In genomic region chr1:32817159-32817814, GRCh38 we compare ENCODE assay signal across 8 cellular contexts. TPM values are rescaled to one million over a fixed set of nuclear protein-coding genes. Genes with fewer than 3 reads are reported as not detected.
DNase-seq lines count a peak whose midpoint lies in the region; ATAC-seq, FAIRE-seq and TF ChIP-seq lines count a peak whose summit lies in the region.

TSS of gene S100PBP (plus strand) at chr1:32817653. CDS start at chr1:32826100, 8,447 bp downstream.
TSS of gene YARS1 (minus strand) at chr1:32817358. CDS start at chr1:32817244, 114 bp downstream.

- H3K4me3 ChIP-seq in H1 (ENCODE audit: extremely low read depth in 1 of 4, insufficient read depth in 2 of 4, low read depth in 3 of 4, low read length in 4 of 4) = peak within 1 kb of the TSS; percentile 81 to 99 (median 93)
- peak within 1 kb of the TSS; percentile 90 to 96 for H3K4me3 ChIP-seq in mesenchymal stem cell (ENCODE audit: insufficient read depth in 1 of 2, low read depth in 1 of 2, low read length in 2 of 2)

- CTCF ChIA-PET in H1 (lab: Charles Lee; ENCODE audit: partially characterized antibody) = interaction anchor here (0.7 kb wide), 1 partner anchor 75 kb away, joined by 4 read pairs; no protein-coding TSS in a partner anchor

- H4K91ac ChIP-seq in H1 (replicated peaks; ENCODE audit: insufficient read length, low read length) (peak within 1 kb of the TSS; percentile 99), mesenchymal stem cell (ENCODE audit: low read length) (peak within 1 kb of the TSS; percentile 97)

- H3K18ac ChIP-seq in H1 (ENCODE audit: extremely low read depth, low read length) = peak within 1 kb of the TSS; percentile 91
- H3K18ac ChIP-seq in mesenchymal stem cell (ENCODE audit: low read depth in 1 of 2, low read length in 2 of 2) = peak within 1 kb of the TSS; percentile 91 to 93

- peak; percentile 95 for FAIRE-seq in HTR-8/SVneo (lab: Jason Lieb, UNC)
- no peak for FAIRE-seq in H1 (lab: Jason Lieb, UNC)

- H3K56ac ChIP-seq in H1 (replicated peaks; ENCODE audit: insufficient read length, low read depth, low read length) = peak within 1 kb of the TSS; percentile 93

- TF ChIP-seq EP300 in H1 (IDR thresholded peaks at IDR 0.05; ENCODE audit: borderline replicate concordance in 1 of 2, low read depth in 2 of 2, low read length in 2 of 2) = peak in 1 of 2 experiments; percentile 96; a peak in 2 of 3 replicates

- no peaks in the 10 kb centered on the region for H3K9me3 ChIP-seq in H1 (ENCODE audit: insufficient read depth in 2 of 2, low read depth in 1 of 2, low read length in 1 of 2)
- no peaks in the 10 kb centered on the region for H3K9me3 ChIP-seq in mesenchymal stem cell (ENCODE audit: control insufficient read depth, low read length)

- H2AFZ ChIP-seq in H1 (ENCODE audit: low read length) (no peak within 1 kb of the TSS), mesenchymal stem cell (ENCODE audit: low read depth, low read length) (peak within 1 kb of the TSS; percentile 66)

- H2BK5ac ChIP-seq in H1 (ENCODE audit: low read depth, low read length) (peak within 1 kb of the TSS; percentile 100), mesenchymal stem cell (ENCODE audit: low read depth, low read length, poor library complexity, severe bottlenecking) (peak within 1 kb of the TSS; percentile 94)

- H3K27ac ChIP-seq in H1 (ENCODE audit: low read depth, low read length) = peak within 1 kb of the TSS; percentile 95
- peak within 1 kb of the TSS; percentile 90 for H3K27ac ChIP-seq in mesenchymal stem cell (ENCODE audit: low read length, poor library complexity, severe bottlenecking)

- POLR2A ChIA-PET in H1 (lab: Charles Lee; ENCODE audit: partially characterized antibody) = interaction anchor here (0.7 to 4.1 kb wide), 44 partner anchors 9 to 804 kb away, joined by 3 to 23 read pairs (median 5); partner anchors contain the start of genes BSDC1, FNDC5, MARCKSL1 and RBBP4

- H3K4me1 ChIP-seq in H1 (replicated peaks in 1 of 4; ENCODE audit: control insufficient read depth in 3 of 4, insufficient read depth in 4 of 4, low read length in 3 of 4) (peaks cover 0 to 7% (median 4%) of the 10 kb centered on the region in 4 experiments; a peak in 3 of 7 replicates), mesenchymal stem cell (ENCODE audit: control insufficient read depth, insufficient read depth, low read depth, low read length) (peaks cover 10% of the 10 kb centered on the region)

- peak within 1 kb of the TSS; percentile 49 for H3K14ac ChIP-seq in H1 (ENCODE audit: insufficient read length)
- peak within 1 kb of the TSS; percentile 56 to 57 for H3K14ac ChIP-seq in mesenchymal stem cell (ENCODE audit: low read length in 2 of 2)

- H3K23ac ChIP-seq in H1 (ENCODE audit: insufficient read length) (no peak within 1 kb of the TSS), mesenchymal stem cell (ENCODE audit: low read length in 2 of 2) (peak within 1 kb of the TSS in 1 of 2 experiments; percentile 32)

- H4K5ac ChIP-seq in H1 (ENCODE audit: insufficient read length, low read depth, low read length) = peak within 1 kb of the TSS; percentile 95

- peak in 1 of 2 experiments; percentile 65; a peak in 2 of 3 replicates for TF ChIP-seq POLR2A in H1 (IDR thresholded peaks at IDR 0.05; ENCODE audit: control extremely low read depth in 1 of 2, low read depth in 2 of 2, low read length in 2 of 2)

- H2AK5ac ChIP-seq in H1 (ENCODE audit: low read depth, low read length) (peak within 1 kb of the TSS; percentile 92), mesenchymal stem cell (ENCODE audit: low read length, severe bottlenecking) (peak within 1 kb of the TSS; percentile 93)

- H2BK15ac ChIP-seq in H1 (ENCODE audit: low read length) = peak within 1 kb of the TSS; percentile 96
- peak within 1 kb of the TSS; percentile 87 for H2BK15ac ChIP-seq in mesenchymal stem cell (ENCODE audit: low read depth, poor library complexity, severe bottlenecking)

- DNase-seq in COLO829 (ENCODE audit: low spot score) = peak; percentile 99
- DNase-seq in HTR-8/SVneo (ENCODE audit: insufficient read length, low spot score) = peak; percentile 93
- DNase-seq in NOMO-1 treated with dmso at 0.1 percent for 144 hours (lab: John Stamatoyannopoulos, UW; ENCODE audit: unreplicated experiment) = peak; percentile 96
- peak; percentile 98 to 100 (median 99) for DNase-seq in activated CD8-positive, alpha-beta memory T cell treated with anti-CD3 and anti-CD28 coated beads for 48 hours (ENCODE audit: low read depth in 2 of 3, low spot score in 2 of 3)
- DNase-seq in H1 (ENCODE audit: low read depth in 1 of 2, low spot score in 2 of 2) = peak; percentile 97 to 100
- peak; percentile 99 for DNase-seq in mesenchymal stem cell
- DNase-seq in stimulated activated CD8-positive, alpha-beta memory T cell treated with anti-CD3 and anti-CD28 coated beads, Interleukin-12 subunit alpha, Interleukin-12 subunit beta, amount 100 ng/mL, for 4 hours (ENCODE audit: low read depth) = peak; percentile 100

- no peak for TF ChIP-seq RAD21 in H1 (IDR thresholded peaks at IDR 0.05 in 1 of 2, conservative IDR thresholded peaks at IDR 0.05 in 1 of 2; ENCODE audit: low read depth in 2 of 2, low read length in 2 of 2)

- H3K4me2 ChIP-seq in H1 (ENCODE audit: insufficient read depth in 1 of 2, low read depth in 2 of 2, low read length in 2 of 2) = peak within 1 kb of the TSS; percentile 81 to 99
- H3K4me2 ChIP-seq in mesenchymal stem cell (ENCODE audit: low read length, poor library complexity, severe bottlenecking) = peak within 1 kb of the TSS; percentile 77

- peak within 1 kb of the TSS; percentile 92 for H2BK12ac ChIP-seq in H1 (ENCODE audit: low read depth, low read length)
- H2BK12ac ChIP-seq in mesenchymal stem cell (ENCODE audit: low read length in 2 of 2) = peak within 1 kb of the TSS; percentile 67 to 77

- peaks cover 6% of the 10 kb centered on the region for H3K23me2 ChIP-seq in H1 (ENCODE audit: low read depth, low read length)

- 1% methylated on average over 30 of the region's 55 CpGs; no CpG with 5 or more reads in 1 of the 2 experiments for WGBS in H1 (ENCODE audit: extremely low coverage in 1 of 2, insufficient coverage in 1 of 2, insufficient read length in 1 of 2, insufficient replicate concordance in 2 of 2, low coverage in 1 of 2, low lambda C conversion rate in 2 of 2, missing lambda C conversion rate in 1 of 2), 2 experiments
- 0% methylated on average over 36 of the region's 55 CpGs for WGBS in mesenchymal stem cell

- H3K79me1 ChIP-seq in H1 (ENCODE audit: low read depth, low read length) (no peaks in the 10 kb centered on the region; the same call in 1 of the 2 replicates), mesenchymal stem cell (replicated peaks; ENCODE audit: low read length, poor library complexity, severe bottlenecking) (peaks cover 5% of the 10 kb centered on the region)

- H2BK20ac ChIP-seq in H1 (ENCODE audit: low read length) = no peak within 1 kb of the TSS

- H2BK120ac ChIP-seq in H1 (replicated peaks; ENCODE audit: low read depth, low read length) (peak within 1 kb of the TSS; percentile 60), mesenchymal stem cell (ENCODE audit: low read depth, low read length) (peak within 1 kb of the TSS; percentile 79)

- H4K20me1 ChIP-seq in H1 (replicated peaks in 1 of 2; ENCODE audit: control insufficient read depth in 1 of 2, insufficient read depth in 2 of 2, low read length in 2 of 2) = no peaks in the 10 kb centered on the region

- no peak for TF ChIP-seq CTCF in H1 (IDR thresholded peaks at IDR 0.05; ENCODE audit: control extremely low read depth in 1 of 3, insufficient read depth in 1 of 3, low read depth in 1 of 3, low read length in 3 of 3)

- H3K4ac ChIP-seq in H1 (replicated peaks; ENCODE audit: insufficient read length, low read depth, low read length) (peak within 1 kb of the TSS; percentile 98), mesenchymal stem cell (ENCODE audit: low read depth in 1 of 2, low read length in 2 of 2) (peak within 1 kb of the TSS; percentile 92 to 99)

- H3K9ac ChIP-seq in H1 (replicated peaks in 1 of 4; ENCODE audit: extremely low read depth in 1 of 4, low read depth in 3 of 4, low read length in 3 of 4) (peak within 1 kb of the TSS; percentile 95 to 98 (median 96)), mesenchymal stem cell (ENCODE audit: low read length) (peak within 1 kb of the TSS; percentile 98)

- H3K36me3 ChIP-seq in H1 (ENCODE audit: control insufficient read depth in 2 of 4, insufficient read depth in 4 of 4, low read length in 3 of 4) = peaks cover 0 to 3% (median 0%) of the 10 kb centered on the region in 4 experiments; a peak in 1 of 8 replicates
- peaks cover 3 to 6% of the 10 kb centered on the region in 2 experiments for H3K36me3 ChIP-seq in mesenchymal stem cell (ENCODE audit: control insufficient read depth in 1 of 2, insufficient read depth in 2 of 2, low read depth in 1 of 2, low read length in 2 of 2)

- H3K79me2 ChIP-seq in H1 (ENCODE audit: control insufficient read depth in 1 of 2, insufficient read depth in 2 of 2, low read length in 2 of 2) = peaks cover 18 to 87% of the 10 kb centered on the region in 2 experiments

- H4K8ac ChIP-seq in H1 (ENCODE audit: extremely low read depth, insufficient read depth, low read length) (peak within 1 kb of the TSS; percentile 99), mesenchymal stem cell (ENCODE audit: low read length) (peak within 1 kb of the TSS; percentile 91)

- peak; percentile 67 for ATAC-seq in GM21367 (IDR thresholded peaks at IDR 0.05; ENCODE audit: unreplicated experiment)

- H3K27me3 ChIP-seq in H1 (replicated peaks in 1 of 4; ENCODE audit: control insufficient read depth in 3 of 4, extremely low read depth in 1 of 4, insufficient read depth in 3 of 4, low read length in 3 of 4) (no peaks in the 10 kb centered on the region), mesenchymal stem cell (ENCODE audit: control insufficient read depth in 1 of 2, insufficient read depth in 1 of 2, low read length in 2 of 2) (no peaks in the 10 kb centered on the region)

RNA-seq across cellular contexts. Expression of gene S100PBP, which starts in this region (rescaled TPM):
- 65.7 and 68.3 TPM in 2 replicates for total RNA-seq in H1 (2021; fragmentation: NEBNext Ultra II Directional; extraction: Animal tissue kit (Norgen Biotek cat#: 25700))
- polyA plus RNA-seq in H1 (2011; rRNA removed) = 22.4 and 43.8 TPM in 2 replicates
- polyA plus RNA-seq in H1 (2011; cell fraction: cytosol; rRNA removed) = 46.4 TPM
- polyA plus RNA-seq in H1 (2011; cell fraction: nucleus; rRNA removed) = 33.6 TPM
- 32.9 to 54.0 TPM (median 40.1 TPM) in 4 replicates for polyA plus RNA-seq in H1 (2012, experiment 1 of 2)
- 5.2 TPM for polyA plus RNA-seq in H1 (2012, experiment 2 of 2)
- 23.7 TPM for polyA plus RNA-seq in H1 (2013, experiment 1 of 2)
- 20.8 TPM for polyA plus RNA-seq in H1 (2013, experiment 2 of 2)
- polyA minus RNA-seq in H1 (2011; rRNA and poly(A)+ RNA removed) = 52.7 and 60.1 TPM in 2 replicates
- 42.5 TPM for polyA minus RNA-seq in H1 (2011; cell fraction: cytosol; rRNA and poly(A)+ RNA removed)
- 53.5 TPM for polyA minus RNA-seq in H1 (2011; cell fraction: nucleus; rRNA and poly(A)+ RNA removed)
- polyA plus RNA-seq in mesenchymal stem cell (2013, experiment 1 of 2) = 11.4 TPM
- polyA plus RNA-seq in mesenchymal stem cell (2013, experiment 2 of 2) = 11.2 TPM

RNA-seq across cellular contexts. Expression of gene YARS1, which starts in this region (rescaled TPM):
- 226 and 230 TPM in 2 replicates for total RNA-seq in H1 (2021; fragmentation: NEBNext Ultra II Directional; extraction: Animal tissue kit (Norgen Biotek cat#: 25700))
- polyA plus RNA-seq in H1 (2011; rRNA removed) = 47.1 and 55.6 TPM in 2 replicates
- polyA plus RNA-seq in H1 (2011; cell fraction: cytosol; rRNA removed) = 88.6 TPM
- 95.0 TPM for polyA plus RNA-seq in H1 (2011; cell fraction: nucleus; rRNA removed)
- polyA plus RNA-seq in H1 (2012, experiment 1 of 2) = 158 to 225 TPM (median 175 TPM) in 4 replicates
- 92.7 TPM for polyA plus RNA-seq in H1 (2012, experiment 2 of 2)
- polyA plus RNA-seq in H1 (2013, experiment 1 of 2) = 125 TPM
- 123 TPM for polyA plus RNA-seq in H1 (2013, experiment 2 of 2)
- polyA minus RNA-seq in H1 (2011; rRNA and poly(A)+ RNA removed) = 131 and 147 TPM in 2 replicates
- polyA minus RNA-seq in H1 (2011; cell fraction: cytosol; rRNA and poly(A)+ RNA removed) = 73.1 TPM
- polyA minus RNA-seq in H1 (2011; cell fraction: nucleus; rRNA and poly(A)+ RNA removed) = 73.2 TPM
- 121 TPM for polyA plus RNA-seq in mesenchymal stem cell (2013, experiment 1 of 2)
- 121 TPM for polyA plus RNA-seq in mesenchymal stem cell (2013, experiment 2 of 2)

Comparison
In these comparisons a context has a peak if more than half of its experiments do, and no peak if none do; other contexts are left out.
1. Peak in every context shown above with its lines: DNase-seq, ATAC-seq, H3K4me3 ChIP-seq and H3K27ac ChIP-seq.